In the genomic region with DNA sequence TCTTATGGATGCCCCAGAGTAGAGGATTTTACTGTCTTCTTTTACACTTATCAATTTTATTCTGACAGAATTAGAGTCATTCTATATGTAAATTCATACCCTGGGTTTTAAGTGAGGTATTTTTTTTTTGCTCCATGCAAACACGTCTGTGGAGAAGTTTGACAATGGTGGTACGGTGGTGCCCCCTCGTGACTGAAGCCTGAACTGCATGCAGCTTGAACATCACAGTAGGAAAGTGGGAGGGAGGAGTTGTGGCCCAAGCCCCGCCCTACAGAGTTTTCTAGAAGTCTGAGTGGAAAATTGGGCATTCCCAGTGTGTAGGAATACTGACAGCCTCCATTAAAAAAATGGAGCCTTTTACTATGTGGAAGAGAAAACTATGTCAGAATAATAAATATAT, we compare ENCODE assay signal across 8 cellular contexts.
DNase-seq lines count a peak whose midpoint lies in the region; ATAC-seq, FAIRE-seq and TF ChIP-seq lines count a peak whose summit lies in the region.

No MANE protein-coding gene starts in this region.

- H3K27ac ChIP-seq in ascending aorta, result no peak overlapping the region
- no peak overlapping the region for H3K27ac ChIP-seq in small intestine (ENCODE audit: low read depth in 1 of 2, low read length in 1 of 2)

- peaks cover 0 to 3% of the 10 kb centered on the region in 2 donors for H3K36me3 ChIP-seq in ascending aorta
- peaks cover 0 to 4% of the 10 kb centered on the region in 2 donors for H3K36me3 ChIP-seq in small intestine (ENCODE audit: control insufficient read depth in 2 of 2, insufficient read depth in 2 of 2, low read length in 2 of 2)

- H3K36me3 Mint-ChIP-seq in T-helper 2 cell treated with Interferon-gamma antibody and Interleukin-4, amounts not matched to agents 5 μg/mL and 100 μg/mL, for 36 hours (ENCODE audit: low read depth), result peaks cover 4% of the 10 kb centered on the region

- no peaks in the 10 kb centered on the region for H3K4me1 ChIP-seq in ascending aorta
- H3K4me1 ChIP-seq in small intestine (ENCODE audit: control insufficient read depth in 2 of 2, insufficient read depth in 1 of 2, low read depth in 1 of 2, low read length in 1 of 2), result no peaks in the 10 kb centered on the region

- H3K9me3 ChIP-seq in ascending aorta (no peaks in the 10 kb centered on the region), small intestine (ENCODE audit: control insufficient read depth, low read depth) (no peaks in the 10 kb centered on the region)

- DNase-seq in SIG-M5 treated with dmso at 0.1 percent for 504 hours (lab: John Stamatoyannopoulos, UW; ENCODE audit: unreplicated experiment), result peak; percentile 41
- no peak for DNase-seq in SIG-M5 (lab: John Stamatoyannopoulos, UW)
- peak; percentile 29 for DNase-seq in NCI-H1436 treated with DMSO at 0.1 percent for 48 hours (lab: John Stamatoyannopoulos, UW)
- DNase-seq in T-helper 2 cell treated with Interferon-gamma antibody and Interleukin-4, amounts not matched to agents 5 μg/mL and 100 μg/mL, for 36 hours (ENCODE audit: low spot score), result peak; percentile 52
- DNase-seq in ascending aorta (ENCODE audit: low spot score in 2 of 2), result peak; percentile 45 to 91
- peak; percentile 38 for DNase-seq in hepatic stellate cell (ENCODE audit: low spot score)
- peak; percentile 70 for DNase-seq in small intestine

- H3K27me3 ChIP-seq in ascending aorta, result no peaks in the 10 kb centered on the region
- no peaks in the 10 kb centered on the region for H3K27me3 ChIP-seq in small intestine (ENCODE audit: control insufficient read depth in 2 of 2, insufficient read depth in 2 of 2, low read length in 2 of 2)

- ATAC-seq in HG02852 (IDR thresholded peaks at IDR 0.05; ENCODE audit: unreplicated experiment), result peak; percentile 98

- peak; percentile 44 to 87 (median 86) for TF ChIP-seq CTCF in ascending aorta (IDR thresholded peaks at IDR 0.05)

- H3K4me3 ChIP-seq in ascending aorta (no peak overlapping the region), small intestine (ENCODE audit: low read depth in 1 of 2, low read length in 2 of 2) (no peak overlapping the region)

- no peaks in the 10 kb centered on the region for H3K9me3 Mint-ChIP-seq in T-helper 2 cell treated with Interferon-gamma antibody and Interleukin-4, amounts not matched to agents 5 μg/mL and 100 μg/mL, for 36 hours

- H3K27me3 Mint-ChIP-seq in T-helper 2 cell treated with Interferon-gamma antibody and Interleukin-4, amounts not matched to agents 5 μg/mL and 100 μg/mL, for 36 hours (ENCODE audit: low read depth), result no peaks in the 10 kb centered on the region

- WGBS in small intestine, 3 donors, result 0 to 2% (median 0%) methylated on average over 4 of the region's 4 CpGs

- no peak overlapping the region for H3K4me3 Mint-ChIP-seq in T-helper 2 cell treated with Interferon-gamma antibody and Interleukin-4, amounts not matched to agents 5 μg/mL and 100 μg/mL, for 36 hours

- FAIRE-seq in small intestine (lab: Jason Lieb, UNC), result no peak

- intact Hi-C loops in ascending aorta (cut with DNase I), result loop anchor here (10.0 kb wide), 1 partner anchor 799 kb away; no protein-coding TSS in a partner anchor

- H3K27ac Mint-ChIP-seq in T-helper 2 cell treated with Interferon-gamma antibody and Interleukin-4, amounts not matched to agents 5 μg/mL and 100 μg/mL, for 36 hours, result no peak overlapping the region

- peaks cover 4% of the 10 kb centered on the region for H3K4me1 Mint-ChIP-seq in T-helper 2 cell treated with Interferon-gamma antibody and Interleukin-4, amounts not matched to agents 5 μg/mL and 100 μg/mL, for 36 hours (ENCODE audit: low read depth)
